Comparison of ENCODE assay signal across 8 cellular contexts in genomic region chr20:38290829-38291581, GRCh38. TPM values are rescaled to one million over a fixed set of nuclear protein-coding genes. Genes with fewer than 3 reads are reported as not detected.
A peak's percentile ranks its signal among the peaks of the same experiment; 100 is the strongest.
DNase-seq lines count a peak whose midpoint lies in the region; ATAC-seq and TF ChIP-seq lines count a peak whose summit lies in the region.

No MANE protein-coding gene starts in this region.

- H3K4me3 ChIP-seq in esophagus muscularis mucosa: no peak overlapping the region

- no peaks in the 10 kb centered on the region for H3K27me3 Mint-ChIP-seq in osteocyte (ENCODE audit: unreplicated experiment)

- CTCF ChIA-PET in GM10248 (lab: Yijun Ruan, JAX): interaction anchor here (1.3 kb wide), 1 partner anchor 69 kb away, joined by 3 read pairs; no protein-coding TSS in a partner anchor

- peaks cover 3% of the 10 kb centered on the region for H3K36me3 Mint-ChIP-seq in osteocyte (ENCODE audit: unreplicated experiment)

- no peak for TF ChIP-seq POLR2A in esophagus muscularis mucosa (IDR thresholded peaks at IDR 0.05; ENCODE audit: low read depth)

- no peak overlapping the region for H3K27ac ChIP-seq in esophagus muscularis mucosa (replicated peaks in 1 of 4)

- TF ChIP-seq EP300 in esophagus muscularis mucosa (IDR thresholded peaks at IDR 0.05): no peak

- H3K4me3 Mint-ChIP-seq in osteocyte (ENCODE audit: unreplicated experiment): peak overlapping the region; percentile 43

- peaks cover 61% of the 10 kb centered on the region for H3K4me1 Mint-ChIP-seq in osteocyte (ENCODE audit: unreplicated experiment)

- DNase-seq in NCI-H82 treated with DMSO at 0.1 percent for 48 hours (lab: John Stamatoyannopoulos, UW; ENCODE audit: unreplicated experiment) (peak; percentile 19), esophagus muscularis mucosa (ENCODE audit: extremely low spot score) (no peak), osteocyte (ENCODE audit: extremely low spot score, unreplicated experiment) (peak; percentile 88), GM10248 (ENCODE audit: extremely low spot score) (no peak)

- 46% methylated on average over 13 of the region's 16 CpGs for WGBS in esophagus muscularis mucosa

- no peaks in the 10 kb centered on the region for H3K9me3 Mint-ChIP-seq in osteocyte (ENCODE audit: unreplicated experiment)

- peaks cover 0 to 10% (median 0%) of the 10 kb centered on the region in 4 donors for H3K27me3 ChIP-seq in esophagus muscularis mucosa

- no peaks in the 10 kb centered on the region for H3K36me3 ChIP-seq in esophagus muscularis mucosa

- intact Hi-C loops in esophagus muscularis mucosa (cut with DNase I): no loop called here

- no peak for ATAC-seq in GM18909 (IDR thresholded peaks at IDR 0.05; ENCODE audit: poor library complexity, unreplicated experiment)
- ATAC-seq in HG03565 (IDR thresholded peaks at IDR 0.05; ENCODE audit: unreplicated experiment): no peak
- no peak for ATAC-seq in HG03571 (IDR thresholded peaks at IDR 0.05; ENCODE audit: unreplicated experiment)

- H3K9me3 ChIP-seq in esophagus muscularis mucosa: no peaks in the 10 kb centered on the region

- H3K4me1 ChIP-seq in esophagus muscularis mucosa: peaks cover 3 to 15% (median 11%) of the 10 kb centered on the region in 4 donors

- TF ChIP-seq CTCF in GM12872 (IDR thresholded peaks at IDR 0.05; ENCODE audit: insufficient read depth, low read depth, low read length) (peak; percentile 44), esophagus muscularis mucosa (IDR thresholded peaks at IDR 0.05) (peak in 2 of 3 experiments; percentile 14 to 39), osteocyte (IDR thresholded peaks at IDR 0.05) (peak; percentile 73), GM10248 (IDR thresholded peaks at IDR 0.05; ENCODE audit: control extremely low read depth, extremely low read depth, low read depth, missing control alignments) (no peak)

- POLR2A ChIA-PET in GM10248 (lab: Yijun Ruan, JAX): no interaction called here

- peak overlapping the region; percentile 76 for H3K27ac Mint-ChIP-seq in osteocyte (ENCODE audit: unreplicated experiment)

RNA-seq across cellular contexts. Expression of gene BPI, which starts 13.0 kb away (rescaled TPM):
- total RNA-seq in esophagus muscularis mucosa (under 1 TPM in 2 of 4 donors, not detected in 2; 0.66 to 0.92 TPM), osteocyte (7.7 and 8.5 TPM in 2 replicates)

RNA-seq across cellular contexts. Expression of gene KIAA1755, which starts 30.5 kb away (rescaled TPM):
- total RNA-seq in esophagus muscularis mucosa (10 to 100 TPM in 1 of 4 donors, 1 to 10 TPM in 3; 7.3 to 13.3 (median 8.5) TPM), osteocyte (50.2 and 60.6 TPM in 2 replicates)

RNA-seq across cellular contexts. Expression of gene LBP, which starts 55.3 kb away (rescaled TPM):
- total RNA-seq in esophagus muscularis mucosa: under 1 TPM in 2 of 4 donors, not detected in 2; 0.13 to 0.33 TPM
- not detected in 2 replicates for total RNA-seq in osteocyte

Comparison
In these comparisons a context has a peak if more than half of its experiments do, and no peak if none do; other contexts are left out.
1. DNase-seq: peak in NCI-H82 treated with DMSO at 0.1 percent for 48 hours (single experiment) and osteocyte (single experiment); none in esophagus muscularis mucosa (single experiment) and GM10248 (single experiment).